8 cellular contexts compared by ENCODE assay signal in the genomic region with DNA sequence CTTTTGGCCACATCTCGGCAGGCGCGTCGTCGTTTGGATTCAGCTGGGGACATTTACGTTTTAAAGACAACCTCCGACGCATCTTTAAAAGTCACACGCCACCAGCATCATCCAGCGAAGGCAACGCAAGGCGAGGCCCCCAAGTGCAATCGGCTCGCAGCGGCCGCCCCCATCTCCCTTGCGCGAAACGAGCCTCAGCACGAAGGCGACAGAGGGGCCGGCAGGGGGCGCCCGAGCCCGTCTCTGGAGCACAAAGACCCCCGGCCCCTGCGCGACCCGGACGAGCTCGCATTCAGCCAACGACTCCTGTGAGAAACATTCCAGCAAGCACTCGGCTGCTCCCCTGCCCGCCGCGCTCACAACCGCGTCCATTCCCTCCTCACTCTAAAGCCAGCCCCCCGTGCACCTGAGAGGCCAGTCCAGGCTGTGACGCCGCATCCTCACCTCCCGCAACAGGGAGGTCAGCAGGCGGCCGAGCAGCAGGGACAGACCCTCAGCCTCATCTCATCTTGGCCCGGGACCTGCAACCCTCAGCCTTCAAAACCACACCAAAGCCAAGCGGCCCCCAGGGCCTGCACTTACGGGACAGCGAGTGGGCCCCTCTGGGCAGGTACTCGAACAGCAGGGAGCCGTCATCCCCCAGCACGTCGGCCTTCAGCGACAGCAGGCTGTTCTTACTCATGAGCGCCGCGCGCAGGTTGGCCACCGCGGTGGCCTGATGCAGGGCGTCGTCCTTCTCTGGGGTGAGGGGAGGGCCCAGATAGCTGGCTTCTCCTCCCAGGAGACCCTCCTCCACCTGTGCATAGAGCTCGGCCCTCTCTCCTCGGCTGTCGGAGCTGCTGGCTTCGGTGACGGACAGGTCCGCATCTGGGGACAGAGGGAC. TPM values are rescaled to one million over a fixed set of nuclear protein-coding genes. Genes with fewer than 3 reads are reported as not detected.
DNase-seq lines count a peak whose midpoint lies in the region; ATAC-seq, FAIRE-seq and TF ChIP-seq lines count a peak whose summit lies in the region.

No MANE protein-coding gene starts in this region.

- H3K9me3 Mint-ChIP-seq in endothelial cell (ENCODE audit: unreplicated experiment) = no peaks in the 10 kb centered on the region
- no peaks in the 10 kb centered on the region for H3K9me3 Mint-ChIP-seq in naive thymus-derived CD8-positive, alpha-beta T cell

- in situ Hi-C loops in Panc1 (cut with HindIII; ENCODE audit: low pct_unique_long_range_greater_than_20kb, low sequenced_read_pairs) = no loop called here

- peaks cover 11% of the 10 kb centered on the region for H3K27me3 Mint-ChIP-seq in endothelial cell (ENCODE audit: unreplicated experiment)
- no peaks in the 10 kb centered on the region for H3K27me3 Mint-ChIP-seq in naive thymus-derived CD8-positive, alpha-beta T cell

- H3K36me3 ChIP-seq in Panc1 (ENCODE audit: control insufficient read depth, insufficient read depth, low read length) (no peaks in the 10 kb centered on the region), small intestine (ENCODE audit: control insufficient read depth in 2 of 2, insufficient read depth in 2 of 2, low read length in 2 of 2) (no peaks in the 10 kb centered on the region)

- peak; percentile 86; the same call in 1 of the 2 replicates for TF ChIP-seq CTCF in Panc1 (IDR thresholded peaks at IDR 0.05)
- peak; percentile 89 for TF ChIP-seq CTCF in endothelial cell (IDR thresholded peaks at IDR 0.05; ENCODE audit: unreplicated experiment)

- H3K4me1 Mint-ChIP-seq in endothelial cell (ENCODE audit: unreplicated experiment) = peaks cover 9% of the 10 kb centered on the region
- H3K4me1 Mint-ChIP-seq in naive thymus-derived CD8-positive, alpha-beta T cell = peaks cover 0 to 16% (median 2%) of the 10 kb centered on the region in 4 donors

- H3K4me3 Mint-ChIP-seq in endothelial cell (ENCODE audit: unreplicated experiment) = peak overlapping the region; percentile 42
- H3K4me3 Mint-ChIP-seq in naive thymus-derived CD8-positive, alpha-beta T cell = peak overlapping the region in 6 of 10 donors; percentile 10 to 63 (median 44)

- H3K27me3 ChIP-seq in Panc1 (ENCODE audit: control insufficient read depth, insufficient read depth, low read length) (no peaks in the 10 kb centered on the region), small intestine (ENCODE audit: control insufficient read depth in 2 of 2, insufficient read depth in 2 of 2, low read length in 2 of 2) (no peaks in the 10 kb centered on the region)

- no peak for FAIRE-seq in small intestine (lab: Jason Lieb, UNC)

- peaks cover 5% of the 10 kb centered on the region for H3K4me1 ChIP-seq in Panc1 (ENCODE audit: control insufficient read depth, insufficient read depth, low read length)
- no peaks in the 10 kb centered on the region for H3K4me1 ChIP-seq in small intestine (ENCODE audit: control insufficient read depth in 2 of 2, insufficient read depth in 1 of 2, low read depth in 1 of 2, low read length in 1 of 2)

- BruUV-seq in Panc1 (replicated peaks; lab: Mats Ljungman, UMichigan) = no TSS peak

- WGBS in small intestine, 3 donors = 22 to 39% (median 36%) methylated on average over 65 to 67 of the region's 67 CpGs

- intact Hi-C loops in Panc1 (cut with micrococcal nuclease; ENCODE audit: unreplicated experiment) = no loop called here

- no peak for ATAC-seq in Panc1
- peak; percentile 62 to 81 for ATAC-seq in naive thymus-derived CD8-positive, alpha-beta T cell
- no peak for ATAC-seq in HG03342 (IDR thresholded peaks at IDR 0.05; ENCODE audit: unreplicated experiment)

- CTCF ChIA-PET in Panc1 (lab: Charles Lee) = interaction anchor here (0.5 kb wide), 1 partner anchor 16 kb away, joined by 5 read pairs; no protein-coding TSS in a partner anchor

- H3K27ac Mint-ChIP-seq in endothelial cell (ENCODE audit: unreplicated experiment) = peak overlapping the region; percentile 88
- H3K27ac Mint-ChIP-seq in naive thymus-derived CD8-positive, alpha-beta T cell = peak overlapping the region in 4 of 10 donors; percentile 5 to 80 (median 58)

- POLR2A ChIA-PET in Panc1 (lab: Charles Lee) = interaction anchor here (0.6 kb wide), 2 partner anchors 22 to 52 kb away, joined by 3 read pairs; no protein-coding TSS in a partner anchor
- POLR2A ChIA-PET in naive thymus-derived CD8-positive, alpha-beta T cell (lab: Charles Lee) = interaction anchor here (0.7 to 1.7 kb wide), 6 partner anchors 23 to 86 kb away, joined by 3 to 5 read pairs (median 4); partner anchors contain the start of genes ARFRP1 and ZGPAT

- DNase-seq in D341Med (ENCODE audit: low spot score) (peak; percentile 87), Panc1 (ENCODE audit: low read depth, low spot score) (no peak), endothelial cell (ENCODE audit: low spot score) (peak; percentile 86), small intestine (no peak), AML-193 (lab: John Stamatoyannopoulos, UW) (no peak), DMS153 (lab: John Stamatoyannopoulos, UW) (no peak)
- peak in 7 of 10 donors; percentile 42 to 73 (median 47) for DNase-seq in naive thymus-derived CD8-positive, alpha-beta T cell

- H3K36me3 Mint-ChIP-seq in endothelial cell (ENCODE audit: low read depth, unreplicated experiment) = peaks cover 12% of the 10 kb centered on the region
- no peaks in the 10 kb centered on the region for H3K36me3 Mint-ChIP-seq in naive thymus-derived CD8-positive, alpha-beta T cell

- H3K4me3 ChIP-seq in Panc1 (ENCODE audit: low read depth in 2 of 2, low read length in 2 of 2) = no peak overlapping the region
- no peak overlapping the region for H3K4me3 ChIP-seq in small intestine (ENCODE audit: low read depth in 1 of 2, low read length in 2 of 2)

- H3K9me3 ChIP-seq in Panc1 (ENCODE audit: control insufficient read depth, insufficient read depth, low read depth, low read length) (no peaks in the 10 kb centered on the region), small intestine (ENCODE audit: control insufficient read depth, low read depth) (no peaks in the 10 kb centered on the region)

- H3K27ac ChIP-seq in Panc1 (ENCODE audit: low read length) (no peak overlapping the region), small intestine (ENCODE audit: low read depth in 1 of 2, low read length in 1 of 2) (no peak overlapping the region)

RNA-seq across cellular contexts. Expression of gene SLC2A4RG, which starts 35.8 kb away (rescaled TPM):
- total RNA-seq in Panc1 (2021; ENCODE audit: unreplicated experiment) (166 TPM), endothelial cell (ENCODE audit: unreplicated experiment) (69.6 TPM)
- 299 TPM for polyA plus RNA-seq in Panc1 (2012; ENCODE audit: insufficient read length)
- total RNA-seq in naive thymus-derived CD8-positive, alpha-beta T cell = 100 to 1,000 TPM; 124 to 134 TPM
- 1 to 10 TPM; 3.8 to 4.8 (median 4.7) TPM for polyA plus RNA-seq in naive thymus-derived CD8-positive, alpha-beta T cell
- polyA plus RNA-seq in small intestine = 10 to 100 TPM; 11.6 to 19.0 (median 16.2) TPM

RNA-seq across cellular contexts. Expression of gene LIME1, which starts 38.9 kb away (rescaled TPM):
- total RNA-seq in Panc1 (2021; ENCODE audit: unreplicated experiment) (15.2 TPM), endothelial cell (ENCODE audit: unreplicated experiment) (8.1 TPM)
- 8.0 TPM for polyA plus RNA-seq in Panc1 (2012; ENCODE audit: insufficient read length)
- total RNA-seq in naive thymus-derived CD8-positive, alpha-beta T cell = 100 to 1,000 TPM in 1 of 2 experiments, 10 to 100 TPM in 1; 95.0 to 104 TPM
- 100 to 1,000 TPM; 255 to 292 (median 282) TPM for polyA plus RNA-seq in naive thymus-derived CD8-positive, alpha-beta T cell
- polyA plus RNA-seq in small intestine = 10 to 100 TPM; 10.8 to 48.4 (median 34.4) TPM

RNA-seq across cellular contexts. Expression of gene ZBTB46, which starts 55.7 kb away (rescaled TPM):
- 15.2 TPM for total RNA-seq in Panc1 (2021; ENCODE audit: unreplicated experiment)
- 8.3 TPM for polyA plus RNA-seq in Panc1 (2012; ENCODE audit: insufficient read length)
- 42.1 TPM for total RNA-seq in endothelial cell (ENCODE audit: unreplicated experiment)
- total RNA-seq in naive thymus-derived CD8-positive, alpha-beta T cell = not detected
- under 1 TPM; 0.06 to 0.08 (median 0.06) TPM for polyA plus RNA-seq in naive thymus-derived CD8-positive, alpha-beta T cell
- polyA plus RNA-seq in small intestine = 1 to 10 TPM in 2 of 3 donors, not detected in 1; 1.1 to 3.1 TPM

Comparison
In these comparisons a context has a peak if more than half of its experiments do, and no peak if none do; other contexts are left out.
1. DNase-seq: peak in D341Med (single experiment), endothelial cell (single experiment) and naive thymus-derived CD8-positive, alpha-beta T cell (7 of 10); none in Panc1 (single experiment), small intestine (single experiment), AML-193 (0 of 2) and DMS153 (single experiment).
2. ATAC-seq: peak in naive thymus-derived CD8-positive, alpha-beta T cell (2 of 2); none in Panc1 (single experiment) and HG03342 (single experiment).
3. RNA of gene ZBTB46, which starts 55.7 kb away (total RNA-seq): 42.1 TPM in endothelial cell (single experiment) and 15.2 TPM in Panc1 (single experiment); not detected in naive thymus-derived CD8-positive, alpha-beta T cell; every median in the first group is over 10 times any median in the second.